ENCODE assay signal across 1 cellular context in the genomic region with DNA sequence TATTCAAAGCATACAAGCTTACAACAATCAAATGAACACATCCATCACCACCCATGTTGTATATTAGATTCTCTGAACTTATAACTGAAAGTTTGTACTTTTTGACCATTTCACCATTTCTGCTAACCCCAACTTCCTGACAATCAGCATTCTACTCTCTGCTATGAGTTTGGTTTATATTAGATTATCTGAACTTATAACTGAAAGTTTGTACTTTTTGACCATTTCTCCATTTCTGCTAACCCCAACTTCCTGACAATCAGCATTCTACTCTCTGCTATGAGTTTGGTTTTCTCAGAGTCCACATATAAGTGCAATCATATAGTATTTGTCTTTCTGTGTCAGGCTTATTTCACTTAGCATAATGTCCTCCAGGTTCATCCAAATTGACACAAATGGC. TPM values are rescaled to one million over a fixed set of nuclear protein-coding genes. Genes with fewer than 3 reads are reported as not detected.
"Had no signal": no experiment of that assay in that cellular context is flagged by ENCODE, and none has a peak within 500 bp of the region (broad histone marks: within the 10 kb centered on the region; RNA-seq: fewer than 3 reads in every experiment).

No MANE protein-coding gene starts in this region.

RNA-seq across cellular contexts. Expression of gene CD38, which starts 15.7 kb away (rescaled TPM):
- total RNA-seq: bronchial epithelial cell had no signal
